Comparison of ENCODE assay signal across 26 cellular contexts in the genomic region with DNA sequence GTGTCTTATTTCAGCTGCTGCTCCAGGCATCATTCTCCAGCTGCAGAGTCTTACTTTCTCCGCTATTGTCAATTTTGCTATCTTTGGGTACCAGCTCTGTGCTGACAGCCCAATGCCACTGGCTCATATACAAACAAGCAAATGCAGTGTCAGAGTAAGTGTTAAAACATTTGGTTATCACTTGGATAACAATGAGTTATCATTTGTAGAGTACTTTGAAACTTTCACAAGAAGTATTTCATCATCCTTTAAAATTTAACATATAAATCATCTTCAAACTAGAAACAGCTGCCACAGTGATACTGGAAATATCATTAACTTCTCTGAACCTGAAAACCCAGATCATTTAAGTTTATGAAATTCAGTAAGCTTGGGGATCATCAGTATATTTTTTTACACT. TPM values are rescaled to one million over a fixed set of nuclear protein-coding genes. Genes with fewer than 3 reads are reported as not detected.
DNase-seq lines count a peak whose midpoint lies in the region; ATAC-seq, FAIRE-seq and TF ChIP-seq lines count a peak whose summit lies in the region.
"Had no signal": no experiment of that assay in that cellular context is flagged by ENCODE, and none has a peak within 500 bp of the region (broad histone marks: within the 10 kb centered on the region; RNA-seq: fewer than 3 reads in every experiment).

No MANE protein-coding gene starts in this region.

- H3K9me3 ChIP-seq in HepG2 (ENCODE audit: low read length) (no peaks in the 10 kb centered on the region), right lobe of liver (no peaks in the 10 kb centered on the region), Karpas-422 (ENCODE audit: low read length) (no peaks in the 10 kb centered on the region), subcutaneous abdominal adipose tissue (ENCODE audit: control insufficient read depth in 5 of 5, low read length in 5 of 5) (no peaks in the 10 kb centered on the region)
- H3K9me3 ChIP-seq: BE2C, pancreas, SJSA1, tibial nerve had no signal

- CTCF ChIA-PET in HepG2 (lab: Yijun Ruan, JAX; ENCODE audit: low intra/inter-chr PET ratio, low total read pairs) = no interaction called here

- H3K4me3 ChIP-seq in HepG2 (replicated peaks in 1 of 3; ENCODE audit: insufficient read depth in 1 of 3, low read depth in 2 of 3, low read length in 3 of 3) = no peak overlapping the region
- no peak overlapping the region for H3K4me3 ChIP-seq in right lobe of liver
- H3K4me3 ChIP-seq in Karpas-422 (ENCODE audit: low read length) = no peak overlapping the region
- H3K4me3 ChIP-seq in subcutaneous abdominal adipose tissue (ENCODE audit: low read depth in 1 of 5, low read length in 5 of 5) = no peak overlapping the region
- H3K4me3 ChIP-seq: pancreas, SJSA1, tibial nerve had no signal

- intact Hi-C loops in HepG2 (cut with micrococcal nuclease; ENCODE audit: unreplicated experiment) (no loop called here), right lobe of liver (cut with DNase I) (no loop called here)

- no peak overlapping the region for H2AFZ ChIP-seq in HepG2 (ENCODE audit: low read length)
- no peak overlapping the region for H2AFZ ChIP-seq in Karpas-422 (ENCODE audit: low read length)

- H3K36me3 ChIP-seq in HepG2 (replicated peaks in 1 of 2; ENCODE audit: control insufficient read depth in 1 of 2, insufficient read depth in 2 of 2, low read length in 2 of 2) (peaks cover 1 to 12% of the 10 kb centered on the region in 2 experiments; a peak in 4 of 5 replicates), right lobe of liver (peaks cover 0 to 5% (median 0%) of the 10 kb centered on the region in 4 donors), Karpas-422 (ENCODE audit: insufficient read depth, low read length) (peaks cover 31% of the 10 kb centered on the region), subcutaneous abdominal adipose tissue (ENCODE audit: control insufficient read depth in 5 of 5, insufficient read depth in 5 of 5, low read length in 5 of 5) (peaks cover 10 to 18% (median 12%) of the 10 kb centered on the region in 5 donors)

- TF ChIP-seq RAD21 in HepG2 (CRISPR knock-in tag; IDR thresholded peaks at IDR 0.05) = no peak

- no TSS peak for BruUV-seq in HepG2 (replicated peaks; lab: Mats Ljungman, UMichigan)

- ATAC-seq in HepG2 (no peak), right lobe of liver (no peak), GM21381 (IDR thresholded peaks at IDR 0.05; ENCODE audit: unreplicated experiment) (no peak), HG03139 (IDR thresholded peaks at IDR 0.05; ENCODE audit: unreplicated experiment) (no peak)
- ATAC-seq: pancreas had no signal

- peaks cover 7% of the 10 kb centered on the region for H3K79me2 ChIP-seq in HepG2 (ENCODE audit: insufficient read depth, low read length)
- H3K79me2 ChIP-seq in Karpas-422 (ENCODE audit: low read length) = peaks cover 91% of the 10 kb centered on the region

- TF ChIP-seq EP300 in HepG2 (IDR thresholded peaks at IDR 0.05; ENCODE audit: low read depth in 2 of 2, low read length in 2 of 2) = no peak
- TF ChIP-seq EP300 in HepG2 (CRISPR knock-in tag; IDR thresholded peaks at IDR 0.05; ENCODE audit: borderline replicate concordance) = no peak

- H3K4me2 ChIP-seq in HepG2 (ENCODE audit: low read depth, low read length) = no peak overlapping the region
- no peak overlapping the region for H3K4me2 ChIP-seq in Karpas-422 (ENCODE audit: low read depth, low read length, poor library complexity, severe bottlenecking)

- FAIRE-seq in HepG2 (lab: Jason Lieb, UNC) = no peak
- FAIRE-seq: colon, endothelial cell of umbilical vein, GM19239, H54, pancreas had no signal

- no peaks in the 10 kb centered on the region for H3K9me2 ChIP-seq in Karpas-422 (replicated peaks; ENCODE audit: insufficient read depth, low read length)

- POLR2A ChIA-PET in HepG2 (lab: Yijun Ruan, JAX) = no interaction called here

- TF ChIP-seq CTCF in HepG2 (CRISPR knock-in tag; IDR thresholded peaks at IDR 0.05) (no peak), right lobe of liver (IDR thresholded peaks at IDR 0.05) (no peak)

- 93% methylated on average over 1 of the region's 1 CpG for WGBS in HepG2 (ENCODE audit: low lambda C conversion rate)
- WGBS in right lobe of liver (ENCODE audit: insufficient coverage, low coverage, low lambda C conversion rate, missing lambda C conversion rate) = 86% methylated on average over 1 of the region's 1 CpG

- peaks cover 17% of the 10 kb centered on the region for H4K20me1 ChIP-seq in HepG2 (ENCODE audit: insufficient read depth, low read length)
- H4K20me1 ChIP-seq in Karpas-422 (ENCODE audit: insufficient read depth, low read depth, low read length) = peaks cover 8% of the 10 kb centered on the region; the same call in 1 of the 2 replicates

- H3K27me3 ChIP-seq in HepG2 (ENCODE audit: control insufficient read depth in 1 of 2, insufficient read depth in 2 of 2, low read length in 2 of 2) (no peaks in the 10 kb centered on the region), right lobe of liver (no peaks in the 10 kb centered on the region), Karpas-422 (ENCODE audit: low read length) (no peaks in the 10 kb centered on the region), subcutaneous abdominal adipose tissue (ENCODE audit: control insufficient read depth in 5 of 5, insufficient read depth in 4 of 5, low read length in 5 of 5) (no peaks in the 10 kb centered on the region)
- H3K27me3 ChIP-seq: BE2C, pancreas, SJSA1, tibial nerve had no signal

- TF ChIP-seq POLR2A in HepG2 (IDR thresholded peaks at IDR 0.05; ENCODE audit: insufficient read depth in 1 of 2, low read depth in 2 of 2, low read length in 2 of 2) (no peak), right lobe of liver (IDR thresholded peaks at IDR 0.05) (no peak)

- no peak overlapping the region for H3K27ac ChIP-seq in HepG2 (ENCODE audit: extremely low read length, insufficient read depth, low read length)
- H3K27ac ChIP-seq in right lobe of liver = no peak overlapping the region
- peak overlapping the region; percentile 31; the same call in 1 of the 2 replicates for H3K27ac ChIP-seq in Karpas-422 (ENCODE audit: low read length)
- peak overlapping the region; percentile 48 for H3K27ac ChIP-seq in subcutaneous abdominal adipose tissue (ENCODE audit: low read depth, low read length)
- H3K27ac ChIP-seq: pancreas, SJSA1, tibial nerve, VCaP had no signal

- DNase-seq in HepG2 (ENCODE audit: low spot score) (no peak), right lobe of liver (no peak), Karpas-422 (no peak), fibroblast of gingiva (ENCODE audit: low read depth) (peak; percentile 26), mesenteric fat pad (ENCODE audit: low spot score) (no peak)
- DNase-seq: ACHN; activated CD4-positive, alpha-beta T cell treated with anti-CD3 and anti-CD28 coated beads for 48 hours; activated naive CD4-positive, alpha-beta T cell treated with anti-CD3 and anti-CD28 coated beads, Interleukin-2, amount 50 U/mL, for 16 hours; aorta; BE2C; EL; NCI-H1092; NCI-H1694 treated with DMSO at 0.1 percent for 48 hours; pancreas; stimulated activated CD4-positive, alpha-beta T cell treated with anti-CD3 and anti-CD28 coated beads, Interleukin-1b, Interleukin-23, amount 100 ng/mL, for 48 hours; T1000 had no signal

- H3K9ac ChIP-seq in HepG2 (ENCODE audit: insufficient read depth, low read depth, low read length) = no peak overlapping the region
- no peak overlapping the region for H3K9ac ChIP-seq in Karpas-422 (ENCODE audit: low read length)
- no peak overlapping the region for H3K9ac ChIP-seq in subcutaneous abdominal adipose tissue (ENCODE audit: low read length in 5 of 5)

- in situ Hi-C loops in HepG2 (cut with HindIII; ENCODE audit: extremely low pct_ligation_motif_present, low pct_unique_long_range_greater_than_20kb) = no loop called here

- peaks cover 23% of the 10 kb centered on the region for H3K4me1 ChIP-seq in HepG2 (ENCODE audit: insufficient read depth, low read length)
- H3K4me1 ChIP-seq in right lobe of liver = peaks cover 0 to 52% (median 10%) of the 10 kb centered on the region in 4 donors
- H3K4me1 ChIP-seq in Karpas-422 (ENCODE audit: low read length) = peaks cover 48% of the 10 kb centered on the region
- H3K4me1 ChIP-seq in subcutaneous abdominal adipose tissue (ENCODE audit: control insufficient read depth in 5 of 5, insufficient read depth in 5 of 5, low read length in 5 of 5) = peaks cover 5 to 56% (median 37%) of the 10 kb centered on the region in 5 donors
- H3K4me1 ChIP-seq: SJSA1 had no signal

TF ChIP-seq in HepG2, 621 proteins besides CTCF, POLR2A, EP300 and RAD21 (continues in another document):
- no peak for TF ChIP-seq MAFK (conservative IDR thresholded peaks at IDR 0.05 in 1 of 2, IDR thresholded peaks at IDR 0.05 in 1 of 2; ENCODE audit: low read length in 2 of 2)
- TF ChIP-seq ATF7 (IDR thresholded peaks at IDR 0.05) = 0 out of 2 replicates have a peak, but pooled peaks have one; percentile 34
- TF ChIP-seq ATF7 (CRISPR knock-in tag; IDR thresholded peaks at IDR 0.05) = no peak
- TF ChIP-seq TRIM24 (CRISPR knock-in tag; IDR thresholded peaks at IDR 0.05) = no peak
- TF ChIP-seq ZBTB7B (CRISPR knock-in tag; IDR thresholded peaks at IDR 0.05) = no peak

RNA-seq across cellular contexts. Expression of a gene that starts 13.8 kb away (rescaled TPM):
- total RNA-seq in HepG2 (2016; rRNA removed; fragmentation: Illumina TruSeq; extraction: Trizol) = 102 and 170 TPM in 2 replicates
- total RNA-seq in HepG2 (2016; cell fraction: cytosol; rRNA removed; fragmentation: Illumina TruSeq; extraction: Trizol; ENCODE audit: low read depth) = 51.2 and 62.4 TPM in 2 replicates
- total RNA-seq in HepG2 (2016; cell fraction: insoluble cytoplasmic fraction; rRNA removed; fragmentation: Illumina TruSeq; extraction: Trizol) = 108 and 171 TPM in 2 replicates
- total RNA-seq in HepG2 (2016; cell fraction: membrane; rRNA removed; fragmentation: Illumina TruSeq; extraction: Trizol) = 109 and 138 TPM in 2 replicates
- 128 and 152 TPM in 2 replicates for total RNA-seq in HepG2 (2016; cell fraction: nucleus; rRNA removed; fragmentation: Illumina TruSeq; extraction: Trizol)
- polyA plus RNA-seq in HepG2 (2011; rRNA removed) = 155 and 167 TPM in 2 replicates
- 231 and 297 TPM in 2 replicates for polyA plus RNA-seq in HepG2 (2011; cell fraction: cytosol; rRNA removed)
- polyA plus RNA-seq in HepG2 (2011; cell fraction: nucleus; rRNA removed) = 56.3 and 77.8 TPM in 2 replicates
- 134 and 159 TPM in 2 replicates for polyA plus RNA-seq in HepG2 (2012)
- polyA plus RNA-seq in HepG2 (2016; cell fraction: cytosol; fragmentation: Illumina TruSeq; extraction: Trizol; ENCODE audit: low read depth) = 52.0 and 77.5 TPM in 2 replicates
- polyA plus RNA-seq in HepG2 (2016; cell fraction: insoluble cytoplasmic fraction; fragmentation: Illumina TruSeq; extraction: Trizol; ENCODE audit: low read depth) = 105 and 130 TPM in 2 replicates
- polyA plus RNA-seq in HepG2 (2016; cell fraction: membrane; fragmentation: Illumina TruSeq; extraction: Trizol; ENCODE audit: low read depth) = 93.2 and 115 TPM in 2 replicates
- 217 and 229 TPM in 2 replicates for polyA plus RNA-seq in HepG2 (2016; cell fraction: nucleus; fragmentation: Illumina TruSeq; extraction: Trizol; ENCODE audit: insufficient read depth, low read depth)
- polyA minus RNA-seq in HepG2 (2011; rRNA and poly(A)+ RNA removed; ENCODE audit: low replicate concordance) = 238 and 277 TPM in 2 replicates
- 83.9 and 119 TPM in 2 replicates for polyA minus RNA-seq in HepG2 (2011; cell fraction: cytosol; rRNA and poly(A)+ RNA removed)
- 38.1 and 56.6 TPM in 2 replicates for polyA minus RNA-seq in HepG2 (2011; cell fraction: nucleus; rRNA and poly(A)+ RNA removed)
- 100 to 1,000 TPM in 1 of 6 experiments, 10 to 100 TPM in 5; 35.6 to 103 (median 63.2) TPM for total RNA-seq in right lobe of liver
- total RNA-seq in Karpas-422 (2014; rRNA removed; shearing (Covaris generic); ENCODE audit: low replicate concordance) = 163 and 205 TPM in 2 replicates
- 558 TPM for total RNA-seq in mesenteric fat pad

Comparison
In these comparisons a context has a peak if more than half of its experiments do, and no peak if none do; other contexts are left out.
1. H3K27ac ChIP-seq: peak in Karpas-422 (single experiment) and subcutaneous abdominal adipose tissue (single experiment); none in HepG2 (single experiment) and right lobe of liver (0 of 3).